In genomic region chr7:28960071-28960840, GRCh38 we compare ENCODE assay signal across 22 cellular contexts. TPM values are rescaled to one million over a fixed set of nuclear protein-coding genes. Genes with fewer than 3 reads are reported as not detected.
"Had no signal": no experiment of that assay in that cellular context is flagged by ENCODE, and none has a peak within 500 bp of the region (broad histone marks: within the 10 kb centered on the region; RNA-seq: fewer than 3 reads in every experiment).

No MANE protein-coding gene starts in this region.

- H3K36me3 Mint-ChIP-seq: activated CD8-positive, alpha-beta memory T cell treated with anti-CD3 and anti-CD28 coated beads, Interleukin-2, amount 10 ng/mL, durations not matched to agents 7 days and 5 days; activated naive CD4-positive, alpha-beta T cell treated with anti-CD3 and anti-CD28 coated beads, Interleukin-2, amount 50 U/mL, for 24 hours; immature natural killer cell; natural killer cell had no signal

- H3K36me3 ChIP-seq: spleen had no signal

- DNase-seq: activated CD4-positive, alpha-beta T cell treated with anti-CD3 and anti-CD28 coated beads for 1 hour; activated CD4-positive, alpha-beta T cell treated with anti-CD3 and anti-CD28 coated beads, Interleukin-2, amount 50 U/mL, for 48 hours; activated CD8-positive, alpha-beta memory T cell treated with anti-CD3 and anti-CD28 coated beads, Interleukin-2, amount 10 ng/mL, durations not matched to agents 7 days and 5 days; activated effector memory CD4-positive, alpha-beta T cell treated with Interleukin-2 at 50 U/mL for 16 hours; activated T-cell treated with anti-CD3 and anti-CD28 coated beads, Interleukin-2, amount 50 U/mL, for 24 hours; body of pancreas; cerebellar nuclear complex; erythroblast; immature natural killer cell; left cardiac atrium; mucosa of descending colon; natural killer cell; occipital lobe; psoas muscle; spleen; stimulated activated CD4-positive, alpha-beta T cell treated with anti-CD3 and anti-CD28 coated beads, Interleukin-2, amount 100 ng/mL, for 24 hours; stimulated activated naive CD4-positive, alpha-beta T cell; substantia nigra had no signal

- H3K27ac Mint-ChIP-seq: activated CD8-positive, alpha-beta memory T cell treated with anti-CD3 and anti-CD28 coated beads, Interleukin-2, amount 10 ng/mL, durations not matched to agents 7 days and 5 days; activated naive CD4-positive, alpha-beta T cell treated with anti-CD3 and anti-CD28 coated beads, Interleukin-2, amount 50 U/mL, for 24 hours; activated T-cell treated with anti-CD3 and anti-CD28 coated beads, Interleukin-2, amount 50 U/mL, for 24 hours; dendritic cell treated with granulocyte-macrophage colony-stimulating factor and Interleukin-4, amounts not matched to agents 40 ng/mL and 50 ng/mL, for 4 days; immature natural killer cell; natural killer cell; T-helper 2 cell treated with Interferon-gamma antibody and Interleukin-4, amounts not matched to agents 5 μg/mL and 100 μg/mL, for 36 hours had no signal

- H3K4me1 Mint-ChIP-seq: activated naive CD4-positive, alpha-beta T cell treated with anti-CD3 and anti-CD28 coated beads, Interleukin-2, amount 50 U/mL, for 24 hours had no signal

- H3K4me3 Mint-ChIP-seq: activated CD8-positive, alpha-beta memory T cell treated with anti-CD3 and anti-CD28 coated beads, Interleukin-2, amount 10 ng/mL, durations not matched to agents 7 days and 5 days; activated naive CD4-positive, alpha-beta T cell treated with anti-CD3 and anti-CD28 coated beads, Interleukin-2, amount 50 U/mL, for 24 hours; activated T-cell treated with anti-CD3 and anti-CD28 coated beads, Interleukin-2, amount 50 U/mL, for 24 hours; dendritic cell treated with granulocyte-macrophage colony-stimulating factor and Interleukin-4, amounts not matched to agents 40 ng/mL and 50 ng/mL, for 4 days; immature natural killer cell; natural killer cell; T-helper 2 cell treated with Interferon-gamma antibody and Interleukin-4, amounts not matched to agents 5 μg/mL and 100 μg/mL, for 36 hours had no signal

- H3K4me3 ChIP-seq: body of pancreas, mucosa of descending colon, psoas muscle, spleen had no signal

- H3K27me3 ChIP-seq: body of pancreas had no signal

- H3K9me3 ChIP-seq: body of pancreas, mucosa of descending colon, psoas muscle, spleen had no signal

- H3K27ac ChIP-seq: body of pancreas, psoas muscle had no signal

- H3K9me3 Mint-ChIP-seq: activated naive CD4-positive, alpha-beta T cell treated with anti-CD3 and anti-CD28 coated beads, Interleukin-2, amount 50 U/mL, for 24 hours; activated T-cell treated with anti-CD3 and anti-CD28 coated beads, Interleukin-2, amount 50 U/mL, for 24 hours; dendritic cell treated with granulocyte-macrophage colony-stimulating factor and Interleukin-4, amounts not matched to agents 40 ng/mL and 50 ng/mL, for 4 days; immature natural killer cell; natural killer cell; T-helper 2 cell treated with Interferon-gamma antibody and Interleukin-4, amounts not matched to agents 5 μg/mL and 100 μg/mL, for 36 hours had no signal

- ATAC-seq: activated CD8-positive, alpha-beta memory T cell treated with anti-CD3 and anti-CD28 coated beads, Interleukin-2, amount 10 ng/mL, durations not matched to agents 7 days and 5 days; body of pancreas; left cardiac atrium; mucosa of descending colon; natural killer cell; psoas muscle; sciatic nerve had no signal

RNA-seq across cellular contexts. Expression of gene TRIL, which starts 2.1 kb away (rescaled TPM):
- polyA plus RNA-seq: immature natural killer cell had no signal
